In genomic region chr1:87958201-87958600, GRCh38 we compare ENCODE assay signal across 20 cellular contexts.
DNase-seq lines count a peak whose midpoint lies in the region; ATAC-seq and TF ChIP-seq lines count a peak whose summit lies in the region.
"Had no signal": no experiment of that assay in that cellular context is flagged by ENCODE, and none has a peak within 500 bp of the region (broad histone marks: within the 10 kb centered on the region; RNA-seq: fewer than 3 reads in every experiment).

No MANE protein-coding gene starts in this region.

- no CpG with 5 or more reads among the region's 4 CpGs for WGBS in trophoblast cell (ENCODE audit: extremely low coverage, insufficient coverage, insufficient read length)

- H3K14ac ChIP-seq in trophoblast cell (ENCODE audit: low read length), result no peak overlapping the region

- H3K4me3 Mint-ChIP-seq in T-cell, result no peak overlapping the region
- H3K4me3 Mint-ChIP-seq: CD4-positive, alpha-beta T cell had no signal

- H3K79me2 ChIP-seq in trophoblast cell (ENCODE audit: control insufficient read depth, insufficient read depth, low read length, poor library complexity), result no peaks in the 10 kb centered on the region

- no peak overlapping the region for H2AFZ ChIP-seq in trophoblast cell (ENCODE audit: insufficient read depth, low read length, poor library complexity)
- H2AFZ ChIP-seq: GM23248 had no signal

- no peaks in the 10 kb centered on the region for H3K4me1 Mint-ChIP-seq in T-cell

- TF ChIP-seq CTCF in dorsolateral prefrontal cortex (IDR thresholded peaks at IDR 0.05 in 54 of 56, conservative IDR thresholded peaks at IDR 0.05 in 2 of 56; ENCODE audit: low read depth in 1 of 56, partially characterized antibody in 56 of 56) (no peak), tibial artery (IDR thresholded peaks at IDR 0.05) (no peak), mucosa of descending colon (IDR thresholded peaks at IDR 0.05) (no peak)

- intact Hi-C loops in dorsolateral prefrontal cortex (cut with DNase I), result loop anchor here (2.0 to 10.0 kb wide), 3 partner anchors 623 to 667 kb away; partner anchors contain the start of gene LMO4 (in 1 of the 2)
- intact Hi-C loops in tibial artery (cut with DNase I; ENCODE audit: low total_unique reads), result loop anchor here (10.0 kb wide), 1 partner anchor 463 kb away; no protein-coding TSS in a partner anchor
- intact Hi-C loops in mucosa of descending colon (cut with DNase I, micrococcal nuclease), result loop anchor here in 1 of 2 donors (10.0 kb wide), 2 partner anchors 633 to 663 kb away; partner anchors contain the start of gene LMO4

- H3K4me1 ChIP-seq in trophoblast cell (ENCODE audit: control insufficient read depth in 1 of 2, insufficient read depth in 2 of 2, low read length in 2 of 2) (peaks cover 0 to 2% of the 10 kb centered on the region in 2 experiments), tibial artery (peaks cover 0 to 54% (median 10%) of the 10 kb centered on the region in 4 donors), mucosa of descending colon (ENCODE audit: low read depth) (no peaks in the 10 kb centered on the region)
- H3K4me1 ChIP-seq: BLaER1 had no signal

- H3K36me3 ChIP-seq in trophoblast cell (ENCODE audit: control insufficient read depth in 1 of 2, insufficient read depth in 2 of 2, low read length in 2 of 2) (no peaks in the 10 kb centered on the region), tibial artery (no peaks in the 10 kb centered on the region), mucosa of descending colon (ENCODE audit: low read depth) (no peaks in the 10 kb centered on the region)
- H3K36me3 ChIP-seq: BLaER1 had no signal

- peaks cover 5% of the 10 kb centered on the region for H3K79me1 ChIP-seq in trophoblast cell (ENCODE audit: low read length)

- no peaks in the 10 kb centered on the region for H3K9me3 Mint-ChIP-seq in T-cell
- H3K9me3 Mint-ChIP-seq: CD4-positive, alpha-beta T cell had no signal

- peaks cover 9 to 11% of the 10 kb centered on the region in 2 donors for H3K27me3 Mint-ChIP-seq in T-cell

- no peak overlapping the region for H3K27ac Mint-ChIP-seq in T-cell
- H3K27ac Mint-ChIP-seq: CD4-positive, alpha-beta T cell had no signal

- CTCF ChIA-PET in T-cell (lab: Charles Lee), result no interaction called here

- H4K8ac ChIP-seq in trophoblast cell (ENCODE audit: low read depth, low read length), result no peak overlapping the region

- no peak overlapping the region for H2AK5ac ChIP-seq in trophoblast cell (ENCODE audit: low read length)

- no peak overlapping the region for H3K4me2 ChIP-seq in trophoblast cell (ENCODE audit: low read length)
- H3K4me2 ChIP-seq: BLaER1, KMS-11 had no signal

- DNase-seq in NCI-H69 (lab: John Stamatoyannopoulos, UW) (peak; percentile 4), dorsolateral prefrontal cortex (peak in 6 of 10 donors; percentile 44 to 66 (median 54)), trophoblast cell (no peak), tibial artery (no peak), T-cell (no peak), mucosa of descending colon (no peak), NCI-H2081 treated with DMSO at 0.1 percent for 48 hours (lab: John Stamatoyannopoulos, UW) (no peak)
- DNase-seq: CD4-positive, alpha-beta T cell; COR-L47; DMS79; GM23248; HCEC 1CT; NCI-H1092 treated with DMSO at 0.1 percent for 48 hours; NCI-H146; NCI-H2029; NCI-H226 had no signal

- H3K4me3 ChIP-seq in dorsolateral prefrontal cortex, result no peak overlapping the region
- H3K4me3 ChIP-seq in trophoblast cell (ENCODE audit: low read depth, low read length), result no peak overlapping the region
- no peak overlapping the region for H3K4me3 ChIP-seq in tibial artery
- H3K4me3 ChIP-seq in mucosa of descending colon, result no peak overlapping the region
- H3K4me3 ChIP-seq: BLaER1, GM12878, GM23248 had no signal

- no peak overlapping the region for H3K4ac ChIP-seq in trophoblast cell (ENCODE audit: low read depth, low read length)

- H2BK120ac ChIP-seq in trophoblast cell (ENCODE audit: insufficient read depth, low read length, poor library complexity), result no peak overlapping the region

- ATAC-seq in T-cell (replicated peaks in 1 of 4), result no peak
- no peak for ATAC-seq in mucosa of descending colon
- ATAC-seq: GM12878, Right ventricle myocardium inferior had no signal

- H2BK12ac ChIP-seq in trophoblast cell (ENCODE audit: low read length), result no peak overlapping the region

- H4K91ac ChIP-seq in trophoblast cell (ENCODE audit: low read depth, low read length), result peak overlapping the region; percentile 77

- H3K9me3 ChIP-seq in trophoblast cell (ENCODE audit: insufficient read depth, low read depth, low read length), result no peaks in the 10 kb centered on the region
- H3K9me3 ChIP-seq in tibial artery, result no peaks in the 10 kb centered on the region
- H3K9me3 ChIP-seq in mucosa of descending colon, result no peaks in the 10 kb centered on the region
- H3K9me3 ChIP-seq: BLaER1 had no signal

- no peak overlapping the region for H3K23ac ChIP-seq in trophoblast cell (ENCODE audit: low read length)

- no peak overlapping the region for H2BK5ac ChIP-seq in trophoblast cell (ENCODE audit: low read depth, low read length, poor library complexity)

- H3K18ac ChIP-seq in trophoblast cell (ENCODE audit: low read length), result no peak overlapping the region

- H3K36me3 Mint-ChIP-seq in T-cell, result no peaks in the 10 kb centered on the region

- POLR2A ChIA-PET in T-cell (lab: Charles Lee), result no interaction called here

- no peak overlapping the region for H3K9ac ChIP-seq in trophoblast cell (ENCODE audit: low read length)
- H3K9ac ChIP-seq: BLaER1, GM23248, KMS-11 had no signal

- H4K12ac ChIP-seq in trophoblast cell (ENCODE audit: low read depth, low read length), result no peak overlapping the region

- H3K27me3 ChIP-seq in dorsolateral prefrontal cortex (no peaks in the 10 kb centered on the region), trophoblast cell (ENCODE audit: insufficient read depth, low read length) (no peaks in the 10 kb centered on the region), tibial artery (no peaks in the 10 kb centered on the region)
- H3K27me3 ChIP-seq: BLaER1 had no signal

- H3K27ac ChIP-seq in dorsolateral prefrontal cortex (peak overlapping the region in 44 of 59 donors; percentile 28 to 88 (median 66)), trophoblast cell (ENCODE audit: low read depth, low read length) (no peak overlapping the region), tibial artery (peak overlapping the region; percentile 53 to 69)
- H3K27ac ChIP-seq: BLaER1, GM23248, KMS-11 had no signal

Comparison
In these comparisons a context has a peak if more than half of its experiments do, and no peak if none do; other contexts are left out.
1. DNase-seq: peak in NCI-H69 (single experiment) and dorsolateral prefrontal cortex (6 of 10); none in trophoblast cell (0 of 2), tibial artery (0 of 2), T-cell (0 of 34), mucosa of descending colon (0 of 3) and NCI-H2081 treated with DMSO at 0.1 percent for 48 hours (single experiment).